In genomic region chr15:25683415-25683814, GRCh38 we compare ENCODE assay signal across 7 cellular contexts.
"Had no signal": no experiment of that assay in that cellular context is flagged by ENCODE, and none has a peak within 500 bp of the region (broad histone marks: within the 10 kb centered on the region; RNA-seq: fewer than 3 reads in every experiment).

No MANE protein-coding gene starts in this region.

- H3K4me1 Mint-ChIP-seq: activated T-helper 17 cell treated with anti-CD3 and anti-CD28 coated beads, Interleukin-2, amount 50 U/mL, for 72 hours; stimulated activated effector memory CD8-positive, alpha-beta T cell treated with anti-CD3 and anti-CD28 coated beads, Interleukin-12 subunit alpha, Interleukin-12 subunit beta, amount 100 ng/mL, for 72 hours had no signal

- ATAC-seq: activated T-helper 17 cell treated with anti-CD3 and anti-CD28 coated beads, Interleukin-2, amount 50 U/mL, for 72 hours; stimulated activated effector memory CD8-positive, alpha-beta T cell treated with anti-CD3 and anti-CD28 coated beads, Interleukin-12 subunit alpha, Interleukin-12 subunit beta, amount 100 ng/mL, for 72 hours had no signal

- H3K27ac ChIP-seq: VCaP had no signal

- H3K4me3 Mint-ChIP-seq: activated naive CD4-positive, alpha-beta T cell treated with anti-CD3 and anti-CD28 coated beads for 36 hours; activated T-helper 17 cell treated with anti-CD3 and anti-CD28 coated beads, Interleukin-2, amount 50 U/mL, for 72 hours; stimulated activated effector memory CD8-positive, alpha-beta T cell treated with anti-CD3 and anti-CD28 coated beads, Interleukin-12 subunit alpha, Interleukin-12 subunit beta, amount 100 ng/mL, for 72 hours had no signal

- DNase-seq: activated CD4-positive, alpha-beta T cell treated with anti-CD3 and anti-CD28 coated beads for 4 hours; activated naive CD4-positive, alpha-beta T cell treated with anti-CD3 and anti-CD28 coated beads for 36 hours; activated T-cell treated with anti-CD3 and anti-CD28 coated beads for 4 hours had no signal

- H3K9me3 Mint-ChIP-seq: activated naive CD4-positive, alpha-beta T cell treated with anti-CD3 and anti-CD28 coated beads for 36 hours; activated T-helper 17 cell treated with anti-CD3 and anti-CD28 coated beads, Interleukin-2, amount 50 U/mL, for 72 hours had no signal

- H3K27me3 Mint-ChIP-seq: activated T-helper 17 cell treated with anti-CD3 and anti-CD28 coated beads, Interleukin-2, amount 50 U/mL, for 72 hours had no signal

- H3K4me3 ChIP-seq: smooth muscle cell had no signal

- H3K27ac Mint-ChIP-seq: activated naive CD4-positive, alpha-beta T cell treated with anti-CD3 and anti-CD28 coated beads for 36 hours; activated T-helper 17 cell treated with anti-CD3 and anti-CD28 coated beads, Interleukin-2, amount 50 U/mL, for 72 hours; stimulated activated effector memory CD8-positive, alpha-beta T cell treated with anti-CD3 and anti-CD28 coated beads, Interleukin-12 subunit alpha, Interleukin-12 subunit beta, amount 100 ng/mL, for 72 hours had no signal
